Comparison of ENCODE assay signal across 16 cellular contexts in genomic region chr1:157166581-157166980, GRCh38. TPM values are rescaled to one million over a fixed set of nuclear protein-coding genes. Genes with fewer than 3 reads are reported as not detected.
DNase-seq lines count a peak whose midpoint lies in the region; TF ChIP-seq lines count a peak whose summit lies in the region.
"Had no signal": no experiment of that assay in that cellular context is flagged by ENCODE, and none has a peak within 500 bp of the region (broad histone marks: within the 10 kb centered on the region; RNA-seq: fewer than 3 reads in every experiment).

No MANE protein-coding gene starts in this region.

- no peak overlapping the region for H2AK5ac ChIP-seq in H9 (ENCODE audit: insufficient read length, low read length)

- no peak overlapping the region for H3K14ac ChIP-seq in H9 (ENCODE audit: insufficient read depth, low read length)

- no CpG with 5 or more reads among the region's 5 CpGs for WGBS in H9 (ENCODE audit: extremely low coverage, insufficient read length, low lambda C conversion rate)

- no peaks in the 10 kb centered on the region for H3K23me2 ChIP-seq in H9 (ENCODE audit: insufficient read length, low read depth, low read length, poor library complexity, severe bottlenecking)

- H2BK120ac ChIP-seq in H9 (ENCODE audit: low read depth, low read length, poor library complexity, severe bottlenecking), result no peak overlapping the region

- H3K27me3 ChIP-seq in H9 (ENCODE audit: insufficient read depth, low read length), result no peaks in the 10 kb centered on the region
- H3K27me3 ChIP-seq: Peyer's patch had no signal

- no peak overlapping the region for H3K4ac ChIP-seq in H9 (ENCODE audit: low read depth, low read length)

- H3K4me1 Mint-ChIP-seq in H9, result peaks cover 31 to 43% of the 10 kb centered on the region in 2 experiments

- H2BK12ac ChIP-seq in H9 (ENCODE audit: insufficient read length, low read depth, low read length), result no peak overlapping the region

- H3K79me2 ChIP-seq in H9 (ENCODE audit: insufficient read depth, low read length), result no peaks in the 10 kb centered on the region

- no peak overlapping the region for H4K91ac ChIP-seq in H9 (ENCODE audit: insufficient read length, low read depth, low read length)

- H3K56ac ChIP-seq in H9 (ENCODE audit: insufficient read length, low read depth, low read length), result no peak overlapping the region

- H3K27ac Mint-ChIP-seq in H9, result no peak overlapping the region
- H3K27ac Mint-ChIP-seq: CD4-positive, alpha-beta memory T cell had no signal

- no peak overlapping the region for H3K18ac ChIP-seq in H9 (ENCODE audit: insufficient read length, low read depth, low read length)

- no peaks in the 10 kb centered on the region for H3K27me3 Mint-ChIP-seq in H9 (ENCODE audit: low read depth)

- H3K27ac ChIP-seq in H9 (ENCODE audit: insufficient read length, low read depth, low read length) (no peak overlapping the region), coronary artery (no peak overlapping the region)
- H3K27ac ChIP-seq: Peyer's patch had no signal

- H4K8ac ChIP-seq in H9 (replicated peaks; ENCODE audit: insufficient read length, low read depth, low read length), result no peak overlapping the region

- no peak overlapping the region for H2BK5ac ChIP-seq in H9 (ENCODE audit: insufficient read length, low read length)

- H3T11ph ChIP-seq in H9 (ENCODE audit: low read length), result no peak overlapping the region

- H4K20me1 ChIP-seq in H9 (ENCODE audit: control insufficient read depth, insufficient read depth, insufficient read length), result no peaks in the 10 kb centered on the region

- no peak overlapping the region for H3K23ac ChIP-seq in H9 (ENCODE audit: insufficient read length, low read depth, low read length)

- no peak overlapping the region for H3K4me3 Mint-ChIP-seq in H9
- H3K4me3 Mint-ChIP-seq: CD4-positive, alpha-beta memory T cell had no signal

- DNase-seq in NCI-H748 (lab: John Stamatoyannopoulos, UW; ENCODE audit: unreplicated experiment), result peak; percentile 30
- DNase-seq in NCI-H748 treated with DMSO at 0.1 percent for 48 hours (lab: John Stamatoyannopoulos, UW), result no peak
- DNase-seq in H9, result no peak
- DNase-seq in coronary artery (ENCODE audit: low spot score), result peak; percentile 29
- no peak for DNase-seq in H4 (ENCODE audit: low spot score)
- DNase-seq in HuH-7 (ENCODE audit: low spot score), result no peak
- DNase-seq in NOMO-1 treated with DMSO at 0.1 percent for 48 hours (lab: John Stamatoyannopoulos, UW; ENCODE audit: unreplicated experiment), result no peak
- DNase-seq: CD4-positive, alpha-beta memory T cell; DMS153; GDM1; Kasumi-1; NCI-H1092; NCI-H1694; NCI-H446 treated with DMSO at 0.1 percent for 48 hours; NCI-H526 treated with DMSO at 0.1 percent for 48 hours had no signal

- H3K4me1 ChIP-seq in H9 (ENCODE audit: insufficient read depth, low read length), result peaks cover 6% of the 10 kb centered on the region; the same call in 1 of the 2 replicates
- H3K4me1 ChIP-seq: Peyer's patch had no signal

- no peak overlapping the region for H2BK20ac ChIP-seq in H9 (ENCODE audit: low read depth, low read length, poor library complexity, severe bottlenecking)

- H2BK15ac ChIP-seq in H9 (ENCODE audit: low read depth, low read length), result no peak overlapping the region

- no peak overlapping the region for H2AFZ ChIP-seq in H9 (ENCODE audit: low read length)

- no peak overlapping the region for H3K9ac ChIP-seq in H9 (ENCODE audit: extremely low read depth, insufficient read length, low read length)

- TF ChIP-seq CTCF in H9 (conservative IDR thresholded peaks at IDR 0.05) (0 out of 3 replicates have a peak, but pooled peaks have one; percentile 12), coronary artery (IDR thresholded peaks at IDR 0.05) (no peak)

- no peak overlapping the region for H3K4me2 ChIP-seq in H9 (ENCODE audit: insufficient read depth, insufficient read length, low read length)

- no peaks in the 10 kb centered on the region; a peak in 1 of 7 replicates for H3K36me3 Mint-ChIP-seq in H9 (ENCODE audit: insufficient read depth in 1 of 3, low read depth in 3 of 3)
- H3K36me3 Mint-ChIP-seq: CD4-positive, alpha-beta memory T cell had no signal

- no peaks in the 10 kb centered on the region for H3K9me3 ChIP-seq in H9 (ENCODE audit: control insufficient read depth, low read depth, low read length)
- H3K9me3 ChIP-seq: Peyer's patch had no signal

- no peak overlapping the region for H3K4me3 ChIP-seq in coronary artery
- H3K4me3 ChIP-seq: Peyer's patch had no signal

- no peak overlapping the region for H4K5ac ChIP-seq in H9 (ENCODE audit: insufficient read length, low read depth, low read length)

- no peaks in the 10 kb centered on the region for H3K79me1 ChIP-seq in H9 (ENCODE audit: insufficient read depth, low read depth, low read length, poor library complexity, severe bottlenecking)

- no peaks in the 10 kb centered on the region for H3K9me3 Mint-ChIP-seq in H9

RNA-seq across cellular contexts. Expression of gene ETV3, which starts 28.4 kb away (rescaled TPM):
- total RNA-seq in H9 (2021), result 36.3 and 36.4 TPM in 2 replicates
- total RNA-seq in H4 (2014; rRNA removed; shearing (Covaris generic)), result 3.2 and 5.6 TPM in 2 replicates

Comparison
In these comparisons a context has a peak if more than half of its experiments do, and no peak if none do; other contexts are left out.
1. DNase-seq: peak in NCI-H748 (single experiment) and coronary artery (single experiment); none in NCI-H748 treated with DMSO at 0.1 percent for 48 hours (single experiment), H9 (single experiment), H4 (single experiment), HuH-7 (single experiment) and NOMO-1 treated with DMSO at 0.1 percent for 48 hours (single experiment).